ENCODE assay signal across 1 cellular context in genomic region chr3:196163687-196164493, GRCh38.
TF ChIP-seq lines count a peak whose summit lies in the region.

No MANE protein-coding gene starts in this region.

TF ChIP-seq in K562, 482 proteins besides CTCF, POLR2A, EP300 and RAD21 (continued from another document):
- TF ChIP-seq MGA (IDR thresholded peaks at IDR 0.05), result peak; percentile 72
- peak; percentile 59 for TF ChIP-seq MAX (CRISPR knock-in tag; IDR thresholded peaks at IDR 0.05)
- TF ChIP-seq, protein P1, sequence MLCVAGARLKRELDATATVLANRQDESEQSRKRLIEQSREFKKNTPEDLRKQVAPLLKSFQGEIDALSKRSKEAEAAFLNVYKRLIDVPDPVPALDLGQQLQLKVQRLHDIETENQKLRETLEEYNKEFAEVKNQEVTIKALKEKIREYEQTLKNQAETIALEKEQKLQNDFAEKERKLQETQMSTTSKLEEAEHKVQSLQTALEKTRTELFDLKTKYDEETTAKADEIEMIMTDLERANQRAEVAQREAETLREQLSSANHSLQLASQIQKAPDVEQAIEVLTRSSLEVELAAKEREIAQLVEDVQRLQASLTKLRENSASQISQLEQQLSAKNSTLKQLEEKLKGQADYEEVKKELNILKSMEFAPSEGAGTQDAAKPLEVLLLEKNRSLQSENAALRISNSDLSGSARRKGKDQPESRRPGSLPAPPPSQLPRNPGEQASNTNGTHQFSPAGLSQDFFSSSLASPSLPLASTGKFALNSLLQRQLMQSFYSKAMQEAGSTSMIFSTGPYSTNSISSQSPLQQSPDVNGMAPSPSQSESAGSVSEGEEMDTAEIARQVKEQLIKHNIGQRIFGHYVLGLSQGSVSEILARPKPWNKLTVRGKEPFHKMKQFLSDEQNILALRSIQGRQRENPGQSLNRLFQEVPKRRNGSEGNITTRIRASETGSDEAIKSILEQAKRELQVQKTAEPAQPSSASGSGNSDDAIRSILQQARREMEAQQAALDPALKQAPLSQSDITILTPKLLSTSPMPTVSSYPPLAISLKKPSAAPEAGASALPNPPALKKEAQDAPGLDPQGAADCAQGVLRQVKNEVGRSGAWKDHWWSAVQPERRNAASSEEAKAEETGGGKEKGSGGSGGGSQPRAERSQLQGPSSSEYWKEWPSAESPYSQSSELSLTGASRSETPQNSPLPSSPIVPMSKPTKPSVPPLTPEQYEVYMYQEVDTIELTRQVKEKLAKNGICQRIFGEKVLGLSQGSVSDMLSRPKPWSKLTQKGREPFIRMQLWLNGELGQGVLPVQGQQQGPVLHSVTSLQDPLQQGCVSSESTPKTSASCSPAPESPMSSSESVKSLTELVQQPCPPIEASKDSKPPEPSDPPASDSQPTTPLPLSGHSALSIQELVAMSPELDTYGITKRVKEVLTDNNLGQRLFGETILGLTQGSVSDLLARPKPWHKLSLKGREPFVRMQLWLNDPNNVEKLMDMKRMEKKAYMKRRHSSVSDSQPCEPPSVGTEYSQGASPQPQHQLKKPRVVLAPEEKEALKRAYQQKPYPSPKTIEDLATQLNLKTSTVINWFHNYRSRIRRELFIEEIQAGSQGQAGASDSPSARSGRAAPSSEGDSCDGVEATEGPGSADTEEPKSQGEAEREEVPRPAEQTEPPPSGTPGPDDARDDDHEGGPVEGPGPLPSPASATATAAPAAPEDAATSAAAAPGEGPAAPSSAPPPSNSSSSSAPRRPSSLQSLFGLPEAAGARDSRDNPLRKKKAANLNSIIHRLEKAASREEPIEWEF (CRISPR knock-in tag; IDR thresholded peaks at IDR 0.05), result no peak
- TF ChIP-seq PTBP1 (IDR thresholded peaks at IDR 0.05; ENCODE audit: low read depth, low read length), result no peak
- no peak for TF ChIP-seq MCM2 (IDR thresholded peaks at IDR 0.05; ENCODE audit: low read depth)
- TF ChIP-seq CEBPB (tag; IDR thresholded peaks at IDR 0.05), result peak; percentile 81
- TF ChIP-seq POLR2G (IDR thresholded peaks at IDR 0.05; ENCODE audit: low read depth, low read length), result 0 out of 2 replicates have a peak, but pooled peaks have one; percentile 17
- no peak for TF ChIP-seq NCOA1 (IDR thresholded peaks at IDR 0.05; ENCODE audit: low read depth)
- TF ChIP-seq NR2C1 (IDR thresholded peaks at IDR 0.05), result no peak
- peak; percentile 40; the same call in 1 of the 2 replicates for TF ChIP-seq NR2C1 (tag; IDR thresholded peaks at IDR 0.05)
- TF ChIP-seq, protein P2, sequence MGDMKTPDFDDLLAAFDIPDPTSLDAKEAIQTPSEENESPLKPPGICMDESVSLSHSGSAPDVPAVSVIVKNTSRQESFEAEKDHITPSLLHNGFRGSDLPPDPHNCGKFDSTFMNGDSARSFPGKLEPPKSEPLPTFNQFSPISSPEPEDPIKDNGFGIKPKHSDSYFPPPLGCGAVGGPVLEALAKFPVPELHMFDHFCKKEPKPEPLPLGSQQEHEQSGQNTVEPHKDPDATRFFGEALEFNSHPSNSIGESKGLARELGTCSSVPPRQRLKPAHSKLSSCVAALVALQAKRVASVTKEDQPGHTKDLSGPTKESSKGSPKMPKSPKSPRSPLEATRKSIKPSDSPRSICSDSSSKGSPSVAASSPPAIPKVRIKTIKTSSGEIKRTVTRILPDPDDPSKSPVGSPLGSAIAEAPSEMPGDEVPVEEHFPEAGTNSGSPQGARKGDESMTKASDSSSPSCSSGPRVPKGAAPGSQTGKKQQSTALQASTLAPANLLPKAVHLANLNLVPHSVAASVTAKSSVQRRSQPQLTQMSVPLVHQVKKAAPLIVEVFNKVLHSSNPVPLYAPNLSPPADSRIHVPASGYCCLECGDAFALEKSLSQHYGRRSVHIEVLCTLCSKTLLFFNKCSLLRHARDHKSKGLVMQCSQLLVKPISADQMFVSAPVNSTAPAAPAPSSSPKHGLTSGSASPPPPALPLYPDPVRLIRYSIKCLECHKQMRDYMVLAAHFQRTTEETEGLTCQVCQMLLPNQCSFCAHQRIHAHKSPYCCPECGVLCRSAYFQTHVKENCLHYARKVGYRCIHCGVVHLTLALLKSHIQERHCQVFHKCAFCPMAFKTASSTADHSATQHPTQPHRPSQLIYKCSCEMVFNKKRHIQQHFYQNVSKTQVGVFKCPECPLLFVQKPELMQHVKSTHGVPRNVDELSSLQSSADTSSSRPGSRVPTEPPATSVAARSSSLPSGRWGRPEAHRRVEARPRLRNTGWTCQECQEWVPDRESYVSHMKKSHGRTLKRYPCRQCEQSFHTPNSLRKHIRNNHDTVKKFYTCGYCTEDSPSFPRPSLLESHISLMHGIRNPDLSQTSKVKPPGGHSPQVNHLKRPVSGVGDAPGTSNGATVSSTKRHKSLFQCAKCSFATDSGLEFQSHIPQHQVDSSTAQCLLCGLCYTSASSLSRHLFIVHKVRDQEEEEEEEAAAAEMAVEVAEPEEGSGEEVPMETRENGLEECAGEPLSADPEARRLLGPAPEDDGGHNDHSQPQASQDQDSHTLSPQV (IDR thresholded peaks at IDR 0.05), result peak; percentile 77
- TF ChIP-seq SMAD4 (CRISPR knock-in tag; conservative IDR thresholded peaks at IDR 0.05), result 0 out of 2 replicates have a peak, but pooled peaks have one; percentile 31
